8 cellular contexts compared by ENCODE assay signal in genomic region chr18:13159579-13159978, GRCh38. TPM values are rescaled to one million over a fixed set of nuclear protein-coding genes. Genes with fewer than 3 reads are reported as not detected.
DNase-seq lines count a peak whose midpoint lies in the region; ATAC-seq and TF ChIP-seq lines count a peak whose summit lies in the region.

No MANE protein-coding gene starts in this region.

- no peak for ATAC-seq in activated naive CD8-positive, alpha-beta T cell treated with anti-CD3 and anti-CD28 coated beads, Interleukin-2, amount 50 U/mL, for 24 hours

- H3K27ac Mint-ChIP-seq in activated naive CD8-positive, alpha-beta T cell treated with anti-CD3 and anti-CD28 coated beads, Interleukin-2, amount 50 U/mL, for 24 hours: no peak overlapping the region
- no peak overlapping the region for H3K27ac Mint-ChIP-seq in activated naive CD8-positive, alpha-beta T cell treated with anti-CD3 and anti-CD28 coated beads for 36 hours
- H3K27ac Mint-ChIP-seq in nephron progenitor cell: no peak overlapping the region
- H3K27ac Mint-ChIP-seq in T-helper 2 cell treated with Interferon-gamma antibody and Interleukin-4, amounts not matched to agents 5 μg/mL and 100 μg/mL, for 36 hours: no peak overlapping the region

- TF ChIP-seq CTCF in nephron progenitor cell (IDR thresholded peaks at IDR 0.05): peak; percentile 68

- H3K4me3 Mint-ChIP-seq in activated naive CD8-positive, alpha-beta T cell treated with anti-CD3 and anti-CD28 coated beads, Interleukin-2, amount 50 U/mL, for 24 hours: no peak overlapping the region
- H3K4me3 Mint-ChIP-seq in activated naive CD8-positive, alpha-beta T cell treated with anti-CD3 and anti-CD28 coated beads for 36 hours: no peak overlapping the region
- no peak overlapping the region for H3K4me3 Mint-ChIP-seq in nephron progenitor cell
- H3K4me3 Mint-ChIP-seq in T-helper 2 cell treated with Interferon-gamma antibody and Interleukin-4, amounts not matched to agents 5 μg/mL and 100 μg/mL, for 36 hours: no peak overlapping the region

- H3K4me1 Mint-ChIP-seq in activated naive CD8-positive, alpha-beta T cell treated with anti-CD3 and anti-CD28 coated beads, Interleukin-2, amount 50 U/mL, for 24 hours: no peaks in the 10 kb centered on the region
- H3K4me1 Mint-ChIP-seq in activated naive CD8-positive, alpha-beta T cell treated with anti-CD3 and anti-CD28 coated beads for 36 hours: no peaks in the 10 kb centered on the region
- no peaks in the 10 kb centered on the region for H3K4me1 Mint-ChIP-seq in nephron progenitor cell
- H3K4me1 Mint-ChIP-seq in T-helper 2 cell treated with Interferon-gamma antibody and Interleukin-4, amounts not matched to agents 5 μg/mL and 100 μg/mL, for 36 hours (ENCODE audit: low read depth): no peaks in the 10 kb centered on the region

- H3K27me3 Mint-ChIP-seq in activated naive CD8-positive, alpha-beta T cell treated with anti-CD3 and anti-CD28 coated beads, Interleukin-2, amount 50 U/mL, for 24 hours: peaks cover 2% of the 10 kb centered on the region
- no peaks in the 10 kb centered on the region for H3K27me3 Mint-ChIP-seq in activated naive CD8-positive, alpha-beta T cell treated with anti-CD3 and anti-CD28 coated beads for 36 hours
- H3K27me3 Mint-ChIP-seq in nephron progenitor cell (ENCODE audit: low read depth, poor library complexity): peaks cover 10% of the 10 kb centered on the region
- H3K27me3 Mint-ChIP-seq in T-helper 2 cell treated with Interferon-gamma antibody and Interleukin-4, amounts not matched to agents 5 μg/mL and 100 μg/mL, for 36 hours (ENCODE audit: low read depth): peaks cover 5% of the 10 kb centered on the region

- DNase-seq in activated naive CD8-positive, alpha-beta T cell treated with anti-CD3 and anti-CD28 coated beads, Interleukin-2, amount 50 U/mL, for 24 hours: peak; percentile 29
- DNase-seq in activated naive CD8-positive, alpha-beta T cell treated with anti-CD3 and anti-CD28 coated beads for 36 hours: no peak
- DNase-seq in MV-4-11 (lab: John Stamatoyannopoulos, UW) (peak; percentile 52), SKM-1 (lab: John Stamatoyannopoulos, UW; ENCODE audit: unreplicated experiment) (peak; percentile 30), fibroblast of gingiva (ENCODE audit: low read depth) (peak; percentile 62), nephron progenitor cell (peak; percentile 21), mucosa of gallbladder (ENCODE audit: low spot score) (no peak)
- no peak for DNase-seq in T-helper 2 cell treated with Interferon-gamma antibody and Interleukin-4, amounts not matched to agents 5 μg/mL and 100 μg/mL, for 36 hours (ENCODE audit: low spot score)

- peaks cover 21% of the 10 kb centered on the region for H3K9me3 Mint-ChIP-seq in activated naive CD8-positive, alpha-beta T cell treated with anti-CD3 and anti-CD28 coated beads, Interleukin-2, amount 50 U/mL, for 24 hours
- peaks cover 18% of the 10 kb centered on the region for H3K9me3 Mint-ChIP-seq in activated naive CD8-positive, alpha-beta T cell treated with anti-CD3 and anti-CD28 coated beads for 36 hours
- peaks cover 57% of the 10 kb centered on the region for H3K9me3 Mint-ChIP-seq in nephron progenitor cell
- peaks cover 38% of the 10 kb centered on the region for H3K9me3 Mint-ChIP-seq in T-helper 2 cell treated with Interferon-gamma antibody and Interleukin-4, amounts not matched to agents 5 μg/mL and 100 μg/mL, for 36 hours

- peaks cover 13% of the 10 kb centered on the region for H3K36me3 Mint-ChIP-seq in activated naive CD8-positive, alpha-beta T cell treated with anti-CD3 and anti-CD28 coated beads, Interleukin-2, amount 50 U/mL, for 24 hours (ENCODE audit: low read depth)
- peaks cover 19% of the 10 kb centered on the region for H3K36me3 Mint-ChIP-seq in activated naive CD8-positive, alpha-beta T cell treated with anti-CD3 and anti-CD28 coated beads for 36 hours
- peaks cover 25% of the 10 kb centered on the region for H3K36me3 Mint-ChIP-seq in nephron progenitor cell (ENCODE audit: low read depth)
- H3K36me3 Mint-ChIP-seq in T-helper 2 cell treated with Interferon-gamma antibody and Interleukin-4, amounts not matched to agents 5 μg/mL and 100 μg/mL, for 36 hours (ENCODE audit: low read depth): peaks cover 5% of the 10 kb centered on the region

RNA-seq across cellular contexts. Expression of gene LDLRAD4, which starts 59.0 kb away (rescaled TPM):
- 10 to 100 TPM; 27.4 to 27.5 TPM for total RNA-seq in activated naive CD8-positive, alpha-beta T cell treated with anti-CD3 and anti-CD28 coated beads for 36 hours
- 51.0 TPM for total RNA-seq in mucosa of gallbladder

Comparison
In these comparisons a context has a peak if more than half of its experiments do, and no peak if none do; other contexts are left out.
1. DNase-seq: peak in activated naive CD8-positive, alpha-beta T cell treated with anti-CD3 and anti-CD28 coated beads, Interleukin-2, amount 50 U/mL, for 24 hours (single experiment), MV-4-11 (single experiment), SKM-1 (single experiment), fibroblast of gingiva (single experiment) and nephron progenitor cell (single experiment); none in activated naive CD8-positive, alpha-beta T cell treated with anti-CD3 and anti-CD28 coated beads for 36 hours (single experiment), T-helper 2 cell treated with Interferon-gamma antibody and Interleukin-4, amounts not matched to agents 5 μg/mL and 100 μg/mL, for 36 hours (single experiment) and mucosa of gallbladder (single experiment).